ENCODE assay signal across 19 cellular contexts in genomic region chr17:69535022-69535570, GRCh38.
"Had no signal": no experiment of that assay in that cellular context is flagged by ENCODE, and none has a peak within 500 bp of the region (broad histone marks: within the 10 kb centered on the region; RNA-seq: fewer than 3 reads in every experiment).

No MANE protein-coding gene starts in this region.

- DNase-seq: activated CD4-positive, alpha-beta T cell treated with anti-CD3 and anti-CD28 coated beads for 1 hour; activated CD4-positive, alpha-beta T cell treated with anti-CD3 and anti-CD28 coated beads, Interleukin-2, amount 50 U/mL, for 1 hour; activated CD8-positive, alpha-beta T cell treated with anti-CD3 and anti-CD28 coated beads, Interleukin-2, amount 10 ng/mL, durations not matched to agents 7 days and 5 days; activated gamma-delta T cell treated with Interleukin-2 at 50 U/mL for 16 hours; adrenal gland; brain microvascular endothelial cell; central memory CD4-positive, alpha-beta T cell; effector memory CD8-positive, alpha-beta T cell; glutamatergic neuron; hippocampal formation; left ventricle myocardium superior; midbrain; trophoblast cell; uterus; WERI-Rb-1 had no signal

- H3K4me3 Mint-ChIP-seq: activated CD8-positive, alpha-beta T cell treated with anti-CD3 and anti-CD28 coated beads, Interleukin-2, amount 10 ng/mL, durations not matched to agents 7 days and 5 days; activated naive CD4-positive, alpha-beta T cell treated with anti-CD3 and anti-CD28 coated beads, Interleukin-2, amount 50 U/mL, for 24 hours; activated T-helper 1 cell treated with anti-CD3 and anti-CD28 coated beads, Interleukin-12 subunit alpha, Interleukin-12 subunit beta, Interleukin-2, Interleukin-4 antibody, amounts not matched to agents 30 ng/mL and 10 ng/mL and 1 ng/mL, durations not matched to agents 14 hours and 24 hours and 36 hours; effector memory CD8-positive, alpha-beta T cell; natural killer cell treated with Interleukin-12 subunit alpha and Interleukin-12 subunit beta and Interleukin-15 and Interleukin-18, amount 100 ng/mL, for 72 hours; T-helper 2 cell treated with Interferon-gamma antibody and Interleukin-4, amounts not matched to agents 5 μg/mL and 100 μg/mL, for 36 hours had no signal

- H3K27ac Mint-ChIP-seq: activated CD8-positive, alpha-beta T cell treated with anti-CD3 and anti-CD28 coated beads, Interleukin-2, amount 10 ng/mL, durations not matched to agents 7 days and 5 days; activated naive CD4-positive, alpha-beta T cell treated with anti-CD3 and anti-CD28 coated beads, Interleukin-2, amount 50 U/mL, for 24 hours; activated T-helper 1 cell treated with anti-CD3 and anti-CD28 coated beads, Interleukin-12 subunit alpha, Interleukin-12 subunit beta, Interleukin-2, Interleukin-4 antibody, amounts not matched to agents 30 ng/mL and 10 ng/mL and 1 ng/mL, durations not matched to agents 14 hours and 24 hours and 36 hours; effector memory CD8-positive, alpha-beta T cell; natural killer cell treated with Interleukin-12 subunit alpha and Interleukin-12 subunit beta and Interleukin-15 and Interleukin-18, amount 100 ng/mL, for 72 hours; T-helper 2 cell treated with Interferon-gamma antibody and Interleukin-4, amounts not matched to agents 5 μg/mL and 100 μg/mL, for 36 hours had no signal

- H3K9me3 Mint-ChIP-seq: activated naive CD4-positive, alpha-beta T cell treated with anti-CD3 and anti-CD28 coated beads, Interleukin-2, amount 50 U/mL, for 24 hours; activated T-helper 1 cell treated with anti-CD3 and anti-CD28 coated beads, Interleukin-12 subunit alpha, Interleukin-12 subunit beta, Interleukin-2, Interleukin-4 antibody, amounts not matched to agents 30 ng/mL and 10 ng/mL and 1 ng/mL, durations not matched to agents 14 hours and 24 hours and 36 hours; effector memory CD8-positive, alpha-beta T cell; natural killer cell treated with Interleukin-12 subunit alpha and Interleukin-12 subunit beta and Interleukin-15 and Interleukin-18, amount 100 ng/mL, for 72 hours; T-helper 2 cell treated with Interferon-gamma antibody and Interleukin-4, amounts not matched to agents 5 μg/mL and 100 μg/mL, for 36 hours had no signal

- H3K27me3 Mint-ChIP-seq: activated naive CD4-positive, alpha-beta T cell treated with anti-CD3 and anti-CD28 coated beads, Interleukin-2, amount 50 U/mL, for 24 hours; effector memory CD8-positive, alpha-beta T cell; natural killer cell treated with Interleukin-12 subunit alpha and Interleukin-12 subunit beta and Interleukin-15 and Interleukin-18, amount 100 ng/mL, for 72 hours had no signal

- H3K4me1 Mint-ChIP-seq: activated naive CD4-positive, alpha-beta T cell treated with anti-CD3 and anti-CD28 coated beads, Interleukin-2, amount 50 U/mL, for 24 hours had no signal

- ATAC-seq: activated CD8-positive, alpha-beta T cell treated with anti-CD3 and anti-CD28 coated beads, Interleukin-2, amount 10 ng/mL, durations not matched to agents 7 days and 5 days; effector memory CD8-positive, alpha-beta T cell; left ventricle myocardium superior; natural killer cell treated with Interleukin-12 subunit alpha and Interleukin-12 subunit beta and Interleukin-15 and Interleukin-18, amount 100 ng/mL, for 72 hours had no signal
